In the genomic region with DNA sequence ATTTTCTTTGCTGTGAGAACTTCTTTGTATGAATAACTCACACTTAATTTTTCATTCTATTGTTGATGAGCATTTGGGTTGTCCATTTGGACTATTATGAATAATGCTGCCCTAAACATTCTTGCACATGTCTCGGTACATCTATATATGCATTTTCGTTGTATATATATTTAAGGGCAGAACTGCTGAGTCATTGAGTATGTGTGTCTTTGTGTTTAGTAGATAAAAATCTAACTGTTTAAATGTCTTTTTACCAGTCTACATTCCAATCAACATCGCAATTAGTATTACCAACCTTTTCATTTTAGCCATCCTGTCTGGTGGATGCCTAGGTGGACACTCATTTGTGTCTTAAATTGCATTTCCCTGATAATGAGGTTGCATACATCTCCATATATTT, we compare ENCODE assay signal across 26 cellular contexts.
"Had no signal": no experiment of that assay in that cellular context is flagged by ENCODE, and none has a peak within 500 bp of the region (broad histone marks: within the 10 kb centered on the region; RNA-seq: fewer than 3 reads in every experiment).

No MANE protein-coding gene starts in this region.

- H3K4me3 ChIP-seq: colonic mucosa, esophagus muscularis mucosa, heart right ventricle, left ventricle myocardium inferior, lower lobe of right lung, prostate gland, right atrium auricular region, sigmoid colon, testis, tibial artery had no signal

- H3K27me3 ChIP-seq: colonic mucosa, esophagus muscularis mucosa, right atrium auricular region, sigmoid colon, testis, tibial artery had no signal

- H3K9me3 ChIP-seq: colonic mucosa, prostate gland, testis had no signal

- FAIRE-seq: islet of Langerhans had no signal

- H3K36me3 ChIP-seq: colonic mucosa, esophagus muscularis mucosa, heart right ventricle, left ventricle myocardium inferior, lower lobe of right lung, prostate gland, right atrium auricular region, sigmoid colon, tibial artery had no signal

- DNase-seq: colonic mucosa; effector CD8-positive, alpha-beta T cell; endodermal cell; foreskin keratinocyte; glutamatergic neuron; heart right ventricle; hippocampal formation; left cardiac atrium; left ventricle myocardium inferior; lower lobe of right lung; naive thymus-derived CD8-positive, alpha-beta T cell; nephron progenitor cell; nucleus accumbens; sigmoid colon; stimulated activated CD4-positive, alpha-beta T cell treated with anti-CD3 and anti-CD28 coated beads, Interleukin-2, amount 100 ng/mL, for 24 hours; stimulated activated CD4-positive, alpha-beta T cell treated with anti-CD3 and anti-CD28 coated beads, Interleukin-4, amount 100 ng/mL, for 24 hours; stimulated activated naive CD8-positive, alpha-beta T cell treated with anti-CD3 and anti-CD28 coated beads, Interleukin-15, Interleukin-2, amounts not matched to agents 100 U/mL and 50 U/mL, for 24 hours; substantia nigra; testis; tibial artery had no signal

- H3K27ac ChIP-seq: colonic mucosa, epithelial cell of prostate, esophagus muscularis mucosa, foreskin keratinocyte, heart right ventricle, left ventricle myocardium inferior, lower lobe of right lung, prostate gland, right atrium auricular region, sigmoid colon, testis, tibial artery had no signal

- ATAC-seq: foreskin keratinocyte; heart right ventricle; left cardiac atrium; lower lobe of right lung; naive thymus-derived CD8-positive, alpha-beta T cell; stimulated activated memory B cell treated with anti-CD40 and anti-IgM and Interleukin-4, amounts not matched to agents 10 μg/mL and 1 μg/mL and 100 μg/mL, for 72 hours; stimulated activated naive CD8-positive, alpha-beta T cell treated with anti-CD3 and anti-CD28 coated beads, Interleukin-15, Interleukin-2, amounts not matched to agents 100 U/mL and 50 U/mL, for 24 hours had no signal

- H3K4me1 ChIP-seq: colonic mucosa, esophagus muscularis mucosa, heart right ventricle, left ventricle myocardium inferior, lower lobe of right lung, prostate gland, right atrium auricular region, testis had no signal
